16 cellular contexts compared by ENCODE assay signal in the genomic region with DNA sequence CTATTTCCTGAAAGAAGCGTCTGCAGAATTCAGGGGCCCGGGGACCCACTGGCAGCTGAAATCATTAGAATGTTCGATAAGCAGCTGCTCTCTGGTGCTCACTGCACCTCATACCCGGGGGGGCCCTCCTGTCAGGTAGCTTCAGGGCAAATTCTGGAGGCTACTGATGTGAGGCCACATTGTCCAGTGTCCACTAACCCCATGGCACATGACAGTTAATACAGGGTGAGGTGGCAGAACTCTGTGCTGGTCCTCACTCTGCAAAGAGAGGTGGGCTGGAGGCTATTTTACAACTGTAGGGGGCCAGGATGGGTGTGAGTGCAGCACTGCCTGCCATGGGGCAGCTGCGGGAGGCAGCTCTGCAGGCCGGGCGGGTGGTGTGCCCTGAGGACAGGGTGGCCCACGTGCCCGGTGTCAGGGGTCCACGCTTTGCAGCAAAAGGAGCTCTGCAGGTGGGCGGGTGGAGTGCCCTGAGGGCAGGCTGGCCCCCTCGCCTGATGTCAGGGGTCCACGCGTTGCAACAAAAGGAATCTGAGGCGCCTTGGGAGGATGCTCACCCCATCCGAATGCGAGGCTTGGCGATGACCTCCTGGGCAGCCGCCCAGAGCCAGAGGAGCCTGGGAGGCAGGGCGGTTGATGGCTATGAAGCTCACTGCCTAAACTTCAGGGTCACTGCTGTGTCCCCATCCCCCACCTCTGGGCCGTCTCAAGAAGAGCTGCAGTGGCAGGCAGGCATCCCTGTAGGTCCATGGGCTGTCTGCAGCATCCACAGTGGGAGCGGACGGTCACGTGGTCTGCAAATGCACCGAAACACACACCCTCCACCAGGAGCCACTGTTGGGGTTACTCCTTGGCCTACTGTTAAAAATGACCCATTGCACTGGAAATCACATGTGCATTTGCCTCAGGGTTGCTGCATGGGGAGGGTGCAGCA.
DNase-seq lines count a peak whose midpoint lies in the region; ATAC-seq and TF ChIP-seq lines count a peak whose summit lies in the region.
"Had no signal": no experiment of that assay in that cellular context is flagged by ENCODE, and none has a peak within 500 bp of the region (broad histone marks: within the 10 kb centered on the region; RNA-seq: fewer than 3 reads in every experiment).

No MANE protein-coding gene starts in this region.

- no peak for TF ChIP-seq POLR2A in upper lobe of left lung (IDR thresholded peaks at IDR 0.05)

- H3K4me3 ChIP-seq in SK-N-SH (ENCODE audit: low read depth in 2 of 2, low read length in 1 of 2) (no peak overlapping the region), neuronal stem cell (ENCODE audit: low read length in 2 of 2) (peak overlapping the region in 1 of 2 donors; percentile 37), upper lobe of left lung (no peak overlapping the region)
- H3K4me3 ChIP-seq: BLaER1, HAP-1 had no signal

- H3K4me3 Mint-ChIP-seq in type B pancreatic cell = no peak overlapping the region
- H3K4me3 Mint-ChIP-seq: CD8-positive, alpha-beta memory T cell had no signal

- H3K36me3 ChIP-seq in SK-N-SH (replicated peaks in 1 of 2; ENCODE audit: control insufficient read depth in 1 of 2, insufficient read depth in 2 of 2, low read length in 1 of 2) (no peaks in the 10 kb centered on the region), neuronal stem cell (replicated peaks in 1 of 2; ENCODE audit: control insufficient read depth in 2 of 2, insufficient read depth in 2 of 2, low read length in 2 of 2) (no peaks in the 10 kb centered on the region), upper lobe of left lung (no peaks in the 10 kb centered on the region)
- H3K36me3 ChIP-seq: BLaER1, HAP-1 had no signal

- no peak for TF ChIP-seq CTCF in SK-N-SH (IDR thresholded peaks at IDR 0.05)
- TF ChIP-seq CTCF in upper lobe of left lung (IDR thresholded peaks at IDR 0.05) = no peak
- TF ChIP-seq CTCF in type B pancreatic cell (conservative IDR thresholded peaks at IDR 0.05) = no peak

- H2AFZ ChIP-seq in SK-N-SH (ENCODE audit: low read depth) (no peak overlapping the region), neuronal stem cell (ENCODE audit: low read length) (no peak overlapping the region)

- CTCF ChIA-PET in SK-N-SH (lab: Yijun Ruan, JAX) = interaction anchor here (1.1 kb wide), 1 partner anchor 16 kb away, joined by 3 read pairs; no protein-coding TSS in a partner anchor

- no peak overlapping the region for H3K27ac ChIP-seq in SK-N-SH (ENCODE audit: low read depth in 2 of 2, low read length in 1 of 2)
- H3K27ac ChIP-seq in neuronal stem cell (replicated peaks; ENCODE audit: low read length) = no peak overlapping the region
- H3K27ac ChIP-seq in upper lobe of left lung = no peak overlapping the region
- H3K27ac ChIP-seq: 22Rv1, BLaER1 had no signal

- H2BK5ac ChIP-seq in neuronal stem cell (ENCODE audit: low read length) = no peak overlapping the region

- 21% methylated on average over 11 of the region's 25 CpGs for WGBS in SK-N-SH (ENCODE audit: low lambda C conversion rate)
- WGBS in neuronal stem cell (ENCODE audit: extremely low coverage in 2 of 2, insufficient read length in 2 of 2, insufficient replicate concordance in 1 of 2), 2 donors = no CpG with 5 or more reads among the region's 25 CpGs
- WGBS in upper lobe of left lung, 2 donors = 76 to 84% methylated on average over 10 to 22 of the region's 25 CpGs

- H3K4me2 ChIP-seq in SK-N-SH (no peak overlapping the region), neuronal stem cell (ENCODE audit: insufficient read depth, low read length, poor library complexity, severe bottlenecking) (no peak overlapping the region)
- H3K4me2 ChIP-seq: BLaER1 had no signal

- no peak overlapping the region for H2AK5ac ChIP-seq in neuronal stem cell (ENCODE audit: low read depth, low read length)

- TF ChIP-seq RAD21 in SK-N-SH (IDR thresholded peaks at IDR 0.05; ENCODE audit: low read length) = no peak

- no peaks in the 10 kb centered on the region for H3K9me3 Mint-ChIP-seq in type B pancreatic cell
- H3K9me3 Mint-ChIP-seq: CD8-positive, alpha-beta memory T cell had no signal

- TF ChIP-seq EP300 in SK-N-SH (IDR thresholded peaks at IDR 0.05; ENCODE audit: borderline replicate concordance in 1 of 2, low read depth in 1 of 2, low read length in 1 of 2) = no peak
- TF ChIP-seq EP300 in upper lobe of left lung (IDR thresholded peaks at IDR 0.05) = no peak

- POLR2A ChIA-PET in SK-N-SH (lab: Yijun Ruan, JAX) = no interaction called here

- H3K9me2 ChIP-seq in SK-N-SH = no peaks in the 10 kb centered on the region

- peaks cover 43% of the 10 kb centered on the region for H3K27me3 ChIP-seq in SK-N-SH (ENCODE audit: insufficient read depth)
- H3K27me3 ChIP-seq in neuronal stem cell (ENCODE audit: control insufficient read depth in 3 of 3, insufficient read depth in 3 of 3, low read depth in 1 of 3, low read length in 3 of 3) = peaks cover 0 to 24% (median 0%) of the 10 kb centered on the region in 3 experiments
- H3K27me3 ChIP-seq in upper lobe of left lung = peaks cover 0 to 4% (median 0%) of the 10 kb centered on the region in 4 donors
- H3K27me3 ChIP-seq: BLaER1 had no signal

- no peak overlapping the region for H3K14ac ChIP-seq in neuronal stem cell (ENCODE audit: low read length)

- no peak overlapping the region for H3K4ac ChIP-seq in neuronal stem cell (ENCODE audit: low read length)

- no peak overlapping the region for H4K8ac ChIP-seq in neuronal stem cell (ENCODE audit: low read depth, low read length)

- no peaks in the 10 kb centered on the region for H3K36me3 Mint-ChIP-seq in type B pancreatic cell
- H3K36me3 Mint-ChIP-seq: CD8-positive, alpha-beta memory T cell had no signal

- H3K27me3 Mint-ChIP-seq in type B pancreatic cell = peaks cover 27% of the 10 kb centered on the region

- no peaks in the 10 kb centered on the region for H3K9me3 ChIP-seq in SK-N-SH
- H3K9me3 ChIP-seq in neuronal stem cell (replicated peaks in 1 of 2; ENCODE audit: control insufficient read depth in 2 of 2, insufficient read depth in 1 of 2, low read depth in 1 of 2, low read length in 2 of 2) = no peaks in the 10 kb centered on the region
- no peaks in the 10 kb centered on the region for H3K9me3 ChIP-seq in upper lobe of left lung
- H3K9me3 ChIP-seq: BLaER1, Caco-2, HAP-1 had no signal

- H4K20me1 ChIP-seq in SK-N-SH (ENCODE audit: insufficient read depth) = no peaks in the 10 kb centered on the region
- H4K20me1 ChIP-seq: BLaER1 had no signal

- no peaks in the 10 kb centered on the region for H3K79me2 ChIP-seq in SK-N-SH (ENCODE audit: insufficient read depth)

- H2BK120ac ChIP-seq in neuronal stem cell (ENCODE audit: low read depth, low read length) = no peak overlapping the region

- H3K23ac ChIP-seq in neuronal stem cell (ENCODE audit: low read depth, low read length, poor library complexity) = no peak overlapping the region

- DNase-seq in SK-N-SH (no peak), ecto neural progenitor cell (ENCODE audit: low spot score) (peak; percentile 41), neuronal stem cell (ENCODE audit: low spot score) (no peak), upper lobe of left lung (peak; percentile 18 to 72), type B pancreatic cell (ENCODE audit: extremely low spot score, unreplicated experiment) (no peak)
- DNase-seq: AML-193; Caco-2; CD8-positive, alpha-beta memory T cell; DND-41; GF-D8; IMR-90 had no signal

- H3K4me1 ChIP-seq in SK-N-SH (ENCODE audit: control insufficient read depth in 1 of 2, insufficient read depth in 2 of 2, low read depth in 1 of 2, low read length in 1 of 2) (no peaks in the 10 kb centered on the region), neuronal stem cell (ENCODE audit: control insufficient read depth in 2 of 2, insufficient read depth in 1 of 2, low read depth in 1 of 2, low read length in 2 of 2) (peaks cover 0 to 2% of the 10 kb centered on the region in 2 donors), upper lobe of left lung (no peaks in the 10 kb centered on the region)

- no peak overlapping the region for H3K27ac Mint-ChIP-seq in type B pancreatic cell
- H3K27ac Mint-ChIP-seq: CD8-positive, alpha-beta memory T cell had no signal

- H2BK12ac ChIP-seq in neuronal stem cell (ENCODE audit: low read length) = no peak overlapping the region

- no peak overlapping the region for H2BK15ac ChIP-seq in neuronal stem cell (ENCODE audit: low read length)

- ATAC-seq in SK-N-SH treated with all-trans-retinoic acid at 6 μM for 48 hours (peak; percentile 47; the same call in 1 of the 3 replicates), upper lobe of left lung (ENCODE audit: low FRiP score in 2 of 2) (peak in 1 of 2 donors; percentile 16), HG02884 (IDR thresholded peaks at IDR 0.05; ENCODE audit: unreplicated experiment) (no peak)

- H3K9ac ChIP-seq in SK-N-SH (no peak overlapping the region), neuronal stem cell (ENCODE audit: low read depth, low read length, poor library complexity) (peak overlapping the region; percentile 44)
- H3K9ac ChIP-seq: BLaER1 had no signal

- H3K79me1 ChIP-seq in neuronal stem cell (ENCODE audit: low read depth, low read length) = peaks cover 2% of the 10 kb centered on the region

- no peak overlapping the region for H4K91ac ChIP-seq in neuronal stem cell (ENCODE audit: low read depth, low read length, poor library complexity)

- H3F3A ChIP-seq in SK-N-SH (replicated peaks; ENCODE audit: insufficient read depth) = no peaks in the 10 kb centered on the region

- peaks cover 19% of the 10 kb centered on the region for H3K4me1 Mint-ChIP-seq in type B pancreatic cell (ENCODE audit: unreplicated experiment)
- H3K4me1 Mint-ChIP-seq: CD8-positive, alpha-beta memory T cell had no signal

- H3K18ac ChIP-seq in neuronal stem cell (ENCODE audit: low read length) = peak overlapping the region; percentile 60

TF ChIP-seq in SK-N-SH treated with all-trans-retinoic acid at 6 μM for 48 hours, 23 proteins besides CTCF, POLR2A, EP300 and RAD21 (continues in another document):
- TF ChIP-seq RARB (CRISPR knock-in tag; IDR thresholded peaks at IDR 0.05) = no peak
- no peak for TF ChIP-seq OSR1 (CRISPR knock-in tag; IDR thresholded peaks at IDR 0.05)
- no peak for TF ChIP-seq ZFP3 (CRISPR knock-in tag; IDR thresholded peaks at IDR 0.05)
- TF ChIP-seq ZFP30 (CRISPR knock-in tag; IDR thresholded peaks at IDR 0.05) = no peak

TF ChIP-seq in SK-N-SH, 30 proteins besides CTCF, POLR2A, EP300 and RAD21:
- TF ChIP-seq, protein P1, sequence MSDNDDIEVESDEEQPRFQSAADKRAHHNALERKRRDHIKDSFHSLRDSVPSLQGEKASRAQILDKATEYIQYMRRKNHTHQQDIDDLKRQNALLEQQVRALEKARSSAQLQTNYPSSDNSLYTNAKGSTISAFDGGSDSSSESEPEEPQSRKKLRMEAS (IDR thresholded peaks at IDR 0.05; ENCODE audit: low read depth) = no peak
- TF ChIP-seq GABPA (IDR thresholded peaks at IDR 0.05; ENCODE audit: low read depth) (no peak), ELF1 (IDR thresholded peaks at IDR 0.05) (no peak), POLR2AphosphoS5 (IDR thresholded peaks at IDR 0.05; ENCODE audit: low read depth, low read length) (no peak), SMC3 (IDR thresholded peaks at IDR 0.05; ENCODE audit: low read depth, low read length) (no peak), EZH2phosphoT487 (IDR thresholded peaks at IDR 0.05; ENCODE audit: borderline replicate concordance, low read depth) (no peak)

Comparison
In these comparisons a context has a peak if more than half of its experiments do, and no peak if none do; other contexts are left out.
1. DNase-seq: peak in ecto neural progenitor cell (single experiment) and upper lobe of left lung (2 of 2); none in SK-N-SH (single experiment), neuronal stem cell (single experiment) and type B pancreatic cell (single experiment).